ENCODE assay signal across 21 cellular contexts in genomic region chr2:118860506-118860905, GRCh38. TPM values are rescaled to one million over a fixed set of nuclear protein-coding genes. Genes with fewer than 3 reads are reported as not detected.
A peak's percentile ranks its signal among the peaks of the same experiment; 100 is the strongest.
DNase-seq lines count a peak whose midpoint lies in the region; ATAC-seq, FAIRE-seq and TF ChIP-seq lines count a peak whose summit lies in the region.
"Had no signal": no experiment of that assay in that cellular context is flagged by ENCODE, and none has a peak within 500 bp of the region (broad histone marks: within the 10 kb centered on the region; RNA-seq: fewer than 3 reads in every experiment).

No MANE protein-coding gene starts in this region.

- no peak overlapping the region for H3K4me3 Mint-ChIP-seq in stimulated activated memory B cell treated with anti-CD40 and anti-IgM and Interleukin-4, amounts not matched to agents 10 μg/mL and 1 μg/mL and 100 μg/mL, for 72 hours
- H3K4me3 Mint-ChIP-seq: CD4-positive, alpha-beta T cell had no signal

- no peak for FAIRE-seq in endothelial cell of umbilical vein (lab: Jason Lieb, UNC)
- FAIRE-seq: A549, D721Med, G401.6, GM12891, GM19239, HTR-8/SVneo had no signal

- no peaks in the 10 kb centered on the region for H3K9me3 Mint-ChIP-seq in stimulated activated memory B cell treated with anti-CD40 and anti-IgM and Interleukin-4, amounts not matched to agents 10 μg/mL and 1 μg/mL and 100 μg/mL, for 72 hours
- H3K9me3 Mint-ChIP-seq: CD4-positive, alpha-beta T cell had no signal

- no peak overlapping the region for H3K27ac Mint-ChIP-seq in stimulated activated memory B cell treated with anti-CD40 and anti-IgM and Interleukin-4, amounts not matched to agents 10 μg/mL and 1 μg/mL and 100 μg/mL, for 72 hours
- H3K27ac Mint-ChIP-seq: CD4-positive, alpha-beta T cell had no signal

- H3K79me2 ChIP-seq in endothelial cell of umbilical vein (ENCODE audit: control insufficient read depth, insufficient read depth, low read length) (no peaks in the 10 kb centered on the region), osteoblast (ENCODE audit: insufficient read depth, low read length) (no peaks in the 10 kb centered on the region)

- dilution Hi-C loops in endothelial cell of umbilical vein (cut with MboI; ENCODE audit: extremely low pct_ligation_motif_present, low sequenced_read_pairs), result no loop called here

- no peaks in the 10 kb centered on the region for H3K9me1 ChIP-seq in endothelial cell of umbilical vein (replicated peaks; ENCODE audit: control insufficient read depth, extremely low read depth, insufficient read depth, low read length)

- H3K4me2 ChIP-seq in endothelial cell of umbilical vein (ENCODE audit: insufficient read depth, low read length) (no peak overlapping the region), osteoblast (ENCODE audit: insufficient read depth, low read length) (no peak overlapping the region)
- H3K4me2 ChIP-seq: A549 had no signal

- no peaks in the 10 kb centered on the region for H3K36me3 Mint-ChIP-seq in stimulated activated memory B cell treated with anti-CD40 and anti-IgM and Interleukin-4, amounts not matched to agents 10 μg/mL and 1 μg/mL and 100 μg/mL, for 72 hours

- TF ChIP-seq POLR2A in endothelial cell of umbilical vein (IDR thresholded peaks at IDR 0.05; ENCODE audit: low read depth, low read length), result no peak

- H3K4me1 ChIP-seq in endothelial cell of umbilical vein (ENCODE audit: control insufficient read depth, extremely low read depth, insufficient read depth, low read length) (no peaks in the 10 kb centered on the region), osteoblast (ENCODE audit: insufficient read depth, low read length) (peaks cover 6% of the 10 kb centered on the region)
- H3K4me1 ChIP-seq: Caco-2 had no signal

- H3K27ac ChIP-seq in endothelial cell of umbilical vein (ENCODE audit: insufficient read depth, low read depth, low read length) (no peak overlapping the region), osteoblast (ENCODE audit: low read depth, low read length) (no peak overlapping the region)
- H3K27ac ChIP-seq: 22Rv1, A549, C4-2B had no signal

- H2AFZ ChIP-seq in endothelial cell of umbilical vein (ENCODE audit: low read depth, low read length) (no peak overlapping the region), osteoblast (ENCODE audit: low read length) (no peak overlapping the region)

- no TSS peak for BruUV-seq in endothelial cell of umbilical vein (replicated peaks; lab: Mats Ljungman, UMichigan)

- H4K20me1 ChIP-seq in endothelial cell of umbilical vein (replicated peaks; ENCODE audit: control insufficient read depth, extremely low read depth, insufficient read depth, low read length) (no peaks in the 10 kb centered on the region), osteoblast (ENCODE audit: insufficient read depth, low read length) (no peaks in the 10 kb centered on the region)

- H3K9me3 ChIP-seq in endothelial cell of umbilical vein (replicated peaks; ENCODE audit: control insufficient read depth, insufficient read depth, low read length) (no peaks in the 10 kb centered on the region), osteoblast (ENCODE audit: low read depth, low read length) (no peaks in the 10 kb centered on the region)
- H3K9me3 ChIP-seq: A549, Caco-2 had no signal

- H3K27me3 Mint-ChIP-seq in stimulated activated memory B cell treated with anti-CD40 and anti-IgM and Interleukin-4, amounts not matched to agents 10 μg/mL and 1 μg/mL and 100 μg/mL, for 72 hours, result peaks cover 90% of the 10 kb centered on the region

- CTCF ChIA-PET in endothelial cell of umbilical vein (lab: Charles Lee), result interaction anchor here (2.3 to 7.3 kb wide), 4 partner anchors 21 to 828 kb away, joined by 8 to 162 read pairs (median 27); no protein-coding TSS in a partner anchor

- H3K4me1 Mint-ChIP-seq in stimulated activated memory B cell treated with anti-CD40 and anti-IgM and Interleukin-4, amounts not matched to agents 10 μg/mL and 1 μg/mL and 100 μg/mL, for 72 hours, result peaks cover 25% of the 10 kb centered on the region

- TF ChIP-seq CTCF in endothelial cell of umbilical vein (IDR thresholded peaks at IDR 0.05; ENCODE audit: extremely low read depth in 1 of 2, insufficient read depth in 1 of 2, low read depth in 1 of 2, low read length in 2 of 2) (no peak), osteoblast (IDR thresholded peaks at IDR 0.05; ENCODE audit: extremely low read depth, low read depth, low read length) (no peak)

- intact Hi-C loops in endothelial cell of umbilical vein (cut with micrococcal nuclease), result no loop called here

- peaks cover 56 to 59% of the 10 kb centered on the region in 2 experiments for H3K27me3 ChIP-seq in endothelial cell of umbilical vein (ENCODE audit: control insufficient read depth in 2 of 2, insufficient read depth in 2 of 2, low read length in 2 of 2)
- H3K27me3 ChIP-seq in osteoblast (ENCODE audit: insufficient read depth, low read length), result peaks cover 43% of the 10 kb centered on the region

- H3K4me3 ChIP-seq in endothelial cell of umbilical vein (replicated peaks in 1 of 3; ENCODE audit: insufficient read depth in 1 of 3, low read depth in 1 of 3, low read length in 3 of 3), result no peak overlapping the region
- H3K4me3 ChIP-seq in osteoblast (ENCODE audit: insufficient read depth, low read length), result no peak overlapping the region
- H3K4me3 ChIP-seq: A549 had no signal

- POLR2A ChIA-PET in endothelial cell of umbilical vein (lab: Charles Lee), result no interaction called here

- DNase-seq in NCI-H510A treated with DMSO at 0.1 percent for 48 hours (lab: John Stamatoyannopoulos, UW), result peak; percentile 23
- DNase-seq in NCI-H510A (lab: John Stamatoyannopoulos, UW), result no peak
- no peak for DNase-seq in endothelial cell of umbilical vein (ENCODE audit: low read depth, low spot score)
- DNase-seq in osteoblast (ENCODE audit: insufficient read length, low spot score, missing footprints), result peak; percentile 9
- DNase-seq in NCI-H146 treated with DMSO at 0.1 percent for 48 hours (lab: John Stamatoyannopoulos, UW; ENCODE audit: unreplicated experiment), result no peak
- no peak for DNase-seq in stimulated activated CD4-positive, alpha-beta T cell treated with anti-CD3 and anti-CD28 coated beads, Interleukin-2, amount 100 ng/mL, for 48 hours
- DNase-seq: AML-193; Caco-2; CD4-positive, alpha-beta T cell; HCEC 1CT; IMR-90 had no signal

- no peak overlapping the region for H3K9ac ChIP-seq in endothelial cell of umbilical vein (replicated peaks; ENCODE audit: extremely low read depth, insufficient read depth, low read length)

- no peak for ATAC-seq in stimulated activated memory B cell treated with anti-CD40 and anti-IgM and Interleukin-4, amounts not matched to agents 10 μg/mL and 1 μg/mL and 100 μg/mL, for 72 hours
- ATAC-seq: A549 had no signal

- H3K36me3 ChIP-seq in endothelial cell of umbilical vein (ENCODE audit: control insufficient read depth in 2 of 2, extremely low read depth in 1 of 2, insufficient read depth in 2 of 2, low read length in 2 of 2), result no peaks in the 10 kb centered on the region
- no peaks in the 10 kb centered on the region for H3K36me3 ChIP-seq in osteoblast (ENCODE audit: insufficient read depth, low read length)

TF ChIP-seq in endothelial cell of umbilical vein, 7 proteins besides CTCF, POLR2A, EP300 and RAD21:
- TF ChIP-seq MYC (IDR thresholded peaks at IDR 0.05; ENCODE audit: low read depth, low read length) (no peak), FOS (IDR thresholded peaks at IDR 0.05; ENCODE audit: borderline replicate concordance, insufficient read depth, low read length) (no peak), EZH2 (IDR thresholded peaks at IDR 0.05; ENCODE audit: borderline replicate concordance, low read depth, low read length, severe bottlenecking) (peak; percentile 21), GATA2 (IDR thresholded peaks at IDR 0.05; ENCODE audit: insufficient read depth, insufficient read length, low read depth, low read length) (no peak), POLR2AphosphoS5 (IDR thresholded peaks at IDR 0.05; ENCODE audit: insufficient read depth, low read depth, low read length) (no peak), MAX (IDR thresholded peaks at IDR 0.05; ENCODE audit: insufficient read depth, insufficient read length) (no peak), JUN (IDR thresholded peaks at IDR 0.05; ENCODE audit: borderline replicate concordance, insufficient read depth, insufficient read length, low read depth) (no peak)
TF ChIP-seq in endothelial cell of umbilical vein: peak in this region for 1.

RNA-seq across cellular contexts. Expression of gene EN1, which starts 13.1 kb away (rescaled TPM):
- total RNA-seq in endothelial cell of umbilical vein (not detected in 2 replicates), osteoblast (0.29 and 0.72 TPM in 2 replicates)
- not detected in 2 replicates for polyA plus RNA-seq in endothelial cell of umbilical vein
- not detected in 2 replicates for polyA plus RNA-seq in endothelial cell of umbilical vein (2011; cell fraction: cytosol; rRNA removed)
- not detected in 2 replicates for polyA plus RNA-seq in endothelial cell of umbilical vein (2011; cell fraction: nucleus; rRNA removed)
- not detected in 2 replicates for polyA plus RNA-seq in endothelial cell of umbilical vein (2012)
- not detected in 2 replicates for polyA minus RNA-seq in endothelial cell of umbilical vein
- polyA minus RNA-seq in endothelial cell of umbilical vein (2011; cell fraction: cytosol; rRNA and poly(A)+ RNA removed), result not detected
- not detected in 2 replicates for polyA minus RNA-seq in endothelial cell of umbilical vein (2011; cell fraction: nucleus; rRNA and poly(A)+ RNA removed)
- total RNA-seq: CD4-positive, alpha-beta T cell; IMR-90 had no signal
- polyA plus RNA-seq: BJ, IMR-90 had no signal

Comparison
In these comparisons a context has a peak if more than half of its experiments do, and no peak if none do; other contexts are left out.
1. DNase-seq: peak in NCI-H510A treated with DMSO at 0.1 percent for 48 hours (single experiment) and osteoblast (single experiment); none in NCI-H510A (single experiment), endothelial cell of umbilical vein (single experiment), NCI-H146 treated with DMSO at 0.1 percent for 48 hours (single experiment) and stimulated activated CD4-positive, alpha-beta T cell treated with anti-CD3 and anti-CD28 coated beads, Interleukin-2, amount 100 ng/mL, for 48 hours (0 of 2).